Comparison of ENCODE assay signal across 22 cellular contexts in genomic region chr7:16603633-16604032, GRCh38. TPM values are rescaled to one million over a fixed set of nuclear protein-coding genes. Genes with fewer than 3 reads are reported as not detected.
DNase-seq lines count a peak whose midpoint lies in the region; ATAC-seq, FAIRE-seq and TF ChIP-seq lines count a peak whose summit lies in the region.
"Had no signal": no experiment of that assay in that cellular context is flagged by ENCODE, and none has a peak within 500 bp of the region (broad histone marks: within the 10 kb centered on the region; RNA-seq: fewer than 3 reads in every experiment).

No MANE protein-coding gene starts in this region.

- FAIRE-seq in A549 (lab: Jason Lieb, UNC): peak; percentile 39
- FAIRE-seq: GM12891, GM18507 had no signal

- no peaks in the 10 kb centered on the region for H3K9me3 ChIP-seq in A549
- H3K9me3 ChIP-seq: SK-N-SH had no signal

- no peak for TF ChIP-seq POLR2A in A549 (IDR thresholded peaks at IDR 0.05; ENCODE audit: low read length)

- no peak overlapping the region for H3K27ac ChIP-seq in A549
- H3K27ac ChIP-seq: 22Rv1 had no signal

- no peak for TF ChIP-seq CTCF in A549 (IDR thresholded peaks at IDR 0.05)

- H3K4me1 ChIP-seq in A549: no peaks in the 10 kb centered on the region

- no peak overlapping the region for H3K4me3 ChIP-seq in A549
- H3K4me3 ChIP-seq: GM23338 had no signal

- POLR2A ChIA-PET in A549 (lab: Yijun Ruan, JAX): no interaction called here

- no peak for TF ChIP-seq EP300 in A549 (IDR thresholded peaks at IDR 0.05)

- CTCF ChIA-PET in A549 (lab: Yijun Ruan, JAX): no interaction called here

- no peak overlapping the region for H3K4me2 ChIP-seq in A549
- H3K4me2 ChIP-seq: GM23338, SK-N-SH had no signal

- ATAC-seq in A549 (no peak), GM18873 (IDR thresholded peaks at IDR 0.05; ENCODE audit: low FRiP score, unreplicated experiment) (no peak)
- ATAC-seq: GM23338 had no signal

- no peak for TF ChIP-seq RAD21 in A549 (conservative IDR thresholded peaks at IDR 0.05 in 1 of 2, IDR thresholded peaks at IDR 0.05 in 1 of 2)

- DNase-seq in DMS53 (lab: John Stamatoyannopoulos, UW): peak; percentile 73
- no peak for DNase-seq in DMS53 treated with DMSO at 0.1 percent for 48 hours (lab: John Stamatoyannopoulos, UW; ENCODE audit: unreplicated experiment)
- DNase-seq in A549 (ENCODE audit: low read depth in 1 of 2, low spot score in 1 of 2): no peak
- peak; percentile 21 for DNase-seq in NCI-H69 (lab: John Stamatoyannopoulos, UW)
- DNase-seq in kidney tubule cell (ENCODE audit: low spot score): peak; percentile 42
- DNase-seq in SW480 (ENCODE audit: low spot score): no peak
- no peak for DNase-seq in GF-D8 (lab: John Stamatoyannopoulos, UW)
- DNase-seq: DMS 273 treated with DMSO at 0.1 percent for 48 hours, EL, KBM-7, MV-4-11, NCI-H1930, NCI-H446 treated with DMSO at 0.1 percent for 48 hours, NCI-H774, RPMI8226, SHP77 treated with DMSO at 0.1 percent for 48 hours, SK-N-SH had no signal

TF ChIP-seq in A549, 52 proteins besides CTCF, POLR2A, EP300 and RAD21:
- TF ChIP-seq USF2 (IDR thresholded peaks at IDR 0.05) (no peak), ATOH8 (CRISPR knock-in tag; IDR thresholded peaks at IDR 0.05; ENCODE audit: low read depth) (no peak)

RNA-seq across cellular contexts. Expression of gene ANKMY2, which starts 41.9 kb away (rescaled TPM):
- polyA plus RNA-seq in A549 (2011; rRNA removed): 24.2 and 26.1 TPM in 2 replicates
- 7.3 and 7.4 TPM in 2 replicates for polyA plus RNA-seq in A549 (2012; cell fraction: cytosol; rRNA removed)
- polyA plus RNA-seq in A549 (2012; cell fraction: nucleus; rRNA removed): 6.4 and 8.8 TPM in 2 replicates
- 13.3 to 15.3 TPM (median 14.3 TPM) in 3 replicates for polyA plus RNA-seq in A549 (2017; fragmentation: RNase III; extraction: RNeasy Plus Mini Kit Qiagen cat#74134 plus additional on column Dnase treatment)
- 12.3 and 14.6 TPM in 2 replicates for polyA minus RNA-seq in A549 (2011; rRNA and poly(A)+ RNA removed)

RNA-seq across cellular contexts. Expression of gene BZW2, which starts 42.3 kb away (rescaled TPM):
- polyA plus RNA-seq in A549 (2011; rRNA removed): 101 and 108 TPM in 2 replicates
- polyA plus RNA-seq in A549 (2012; cell fraction: cytosol; rRNA removed): 74.4 and 76.6 TPM in 2 replicates
- polyA plus RNA-seq in A549 (2012; cell fraction: nucleus; rRNA removed): 33.3 and 37.6 TPM in 2 replicates
- polyA plus RNA-seq in A549 (2017; fragmentation: RNase III; extraction: RNeasy Plus Mini Kit Qiagen cat#74134 plus additional on column Dnase treatment): 72.4 to 83.4 TPM (median 76.5 TPM) in 3 replicates
- 51.0 and 63.8 TPM in 2 replicates for polyA minus RNA-seq in A549 (2011; rRNA and poly(A)+ RNA removed)

Comparison
In these comparisons a context has a peak if more than half of its experiments do, and no peak if none do; other contexts are left out.
1. DNase-seq: peak in DMS53 (single experiment), NCI-H69 (single experiment) and kidney tubule cell (single experiment); none in DMS53 treated with DMSO at 0.1 percent for 48 hours (single experiment), A549 (0 of 2), SW480 (single experiment) and GF-D8 (single experiment).